Comparison of ENCODE assay signal across 8 cellular contexts in genomic region chr15:101288905-101289513, GRCh38. TPM values are rescaled to one million over a fixed set of nuclear protein-coding genes. Genes with fewer than 3 reads are reported as not detected.
A peak's percentile ranks its signal among the peaks of the same experiment; 100 is the strongest.
DNase-seq lines count a peak whose midpoint lies in the region; ATAC-seq, FAIRE-seq and TF ChIP-seq lines count a peak whose summit lies in the region.

No MANE protein-coding gene starts in this region.

- H3K9me1 ChIP-seq in keratinocyte (ENCODE audit: control insufficient read depth, extremely low read depth, insufficient read depth, low read length) = no peaks in the 10 kb centered on the region

- dilution Hi-C loops in keratinocyte (cut with MboI; ENCODE audit: extremely low pct_ligation_motif_present, low sequenced_read_pairs) = no loop called here

- peaks cover 10% of the 10 kb centered on the region for H4K20me1 ChIP-seq in keratinocyte (ENCODE audit: control insufficient read depth, extremely low read depth, insufficient read depth, low read length)

- no peak for FAIRE-seq in keratinocyte (lab: Jason Lieb, UNC)

- H3K9ac ChIP-seq in keratinocyte (ENCODE audit: control insufficient read depth, extremely low read depth, insufficient read depth, low read length) = no peak overlapping the region

- ATAC-seq in upper lobe of right lung = peak; percentile 55
- no peak for ATAC-seq in GM19397 (IDR thresholded peaks at IDR 0.05; ENCODE audit: unreplicated experiment)
- no peak for ATAC-seq in GM21825 (IDR thresholded peaks at IDR 0.05; ENCODE audit: unreplicated experiment)

- no peak overlapping the region for H2AFZ ChIP-seq in keratinocyte (ENCODE audit: control insufficient read depth, low read length)

- intact Hi-C loops in upper lobe of right lung (cut with DNase I) = no loop called here

- H3K27ac ChIP-seq in keratinocyte (ENCODE audit: control insufficient read depth, insufficient read depth, low read length) = no peak overlapping the region
- no peak overlapping the region for H3K27ac ChIP-seq in upper lobe of right lung

- no peaks in the 10 kb centered on the region for H3K27me3 ChIP-seq in GM06990 (replicated peaks; ENCODE audit: control insufficient read depth, insufficient read depth, low read length)
- H3K27me3 ChIP-seq in keratinocyte (ENCODE audit: control insufficient read depth, extremely low read depth, insufficient read depth, low read length) = no peaks in the 10 kb centered on the region
- H3K27me3 ChIP-seq in upper lobe of right lung = no peaks in the 10 kb centered on the region

- no peak overlapping the region for H3K4me2 ChIP-seq in keratinocyte (ENCODE audit: control insufficient read depth, extremely low read depth, insufficient read depth, low read depth, low read length)

- peaks cover 64% of the 10 kb centered on the region for H3K79me2 ChIP-seq in keratinocyte (ENCODE audit: control insufficient read depth, insufficient read depth, low read length)

- H3K4me3 ChIP-seq in AG10803 (ENCODE audit: low read length) (no peak overlapping the region), GM06990 (replicated peaks; ENCODE audit: low read depth, low read length) (no peak overlapping the region), astrocyte of the cerebellum (ENCODE audit: low read depth, low read length) (no peak overlapping the region), keratinocyte (ENCODE audit: control insufficient read depth in 2 of 3, extremely low read depth in 1 of 3, insufficient read depth in 2 of 3, low read depth in 1 of 3, low read length in 3 of 3) (no peak overlapping the region), upper lobe of right lung (no peak overlapping the region)

- peaks cover 19% of the 10 kb centered on the region for H3K36me3 ChIP-seq in GM06990 (ENCODE audit: control insufficient read depth, insufficient read depth, low read length)
- peaks cover 18 to 47% of the 10 kb centered on the region in 2 experiments for H3K36me3 ChIP-seq in keratinocyte (ENCODE audit: control insufficient read depth in 2 of 2, extremely low read depth in 1 of 2, insufficient read depth in 2 of 2, low read length in 2 of 2)
- peaks cover 48% of the 10 kb centered on the region for H3K36me3 ChIP-seq in upper lobe of right lung

- peaks cover 21% of the 10 kb centered on the region for H3K4me1 ChIP-seq in keratinocyte (ENCODE audit: control insufficient read depth, extremely low read depth, insufficient read depth, low read length)
- peaks cover 13% of the 10 kb centered on the region for H3K4me1 ChIP-seq in upper lobe of right lung

- peak; percentile 76 for TF ChIP-seq CTCF in AG10803 (conservative IDR thresholded peaks at IDR 0.05; ENCODE audit: low read length)
- TF ChIP-seq CTCF in GM06990 (IDR thresholded peaks at IDR 0.05; ENCODE audit: insufficient read depth, low read length, poor library complexity, severe bottlenecking) = peak; percentile 65
- TF ChIP-seq CTCF in astrocyte of the cerebellum (IDR thresholded peaks at IDR 0.05; ENCODE audit: low read depth, low read length, missing control alignments) = peak; percentile 54
- peak in 2 of 3 experiments; percentile 59 to 68 for TF ChIP-seq CTCF in keratinocyte (optimal IDR thresholded peaks at IDR 0.05 in 1 of 3, IDR thresholded peaks at IDR 0.05 in 1 of 3, conservative IDR thresholded peaks at IDR 0.05 in 1 of 3; ENCODE audit: extremely low read depth in 1 of 3, insufficient read depth in 2 of 3, low read length in 3 of 3)
- peak; percentile 64 for TF ChIP-seq CTCF in upper lobe of right lung (IDR thresholded peaks at IDR 0.05)

- in situ Hi-C loops in astrocyte of the cerebellum (cut with HindIII; ENCODE audit: low sequenced_read_pairs) = no loop called here

- DNase-seq in AG10803 (ENCODE audit: low read depth) (peak; percentile 65), GM06990 (ENCODE audit: extremely low read depth, insufficient read length) (no peak), NCI-H2171 treated with DMSO at 0.1 percent for 48 hours (lab: John Stamatoyannopoulos, UW) (peak; percentile 52), astrocyte of the cerebellum (ENCODE audit: low read depth) (peak; percentile 19), keratinocyte (ENCODE audit: low read depth, low spot score) (no peak), upper lobe of right lung (no peak)

- H3K9me3 ChIP-seq in keratinocyte (ENCODE audit: control insufficient read depth, low read depth, low read length) (no peaks in the 10 kb centered on the region), upper lobe of right lung (no peaks in the 10 kb centered on the region)

RNA-seq across cellular contexts. Expression of gene SNRPA1, which starts 6.0 kb away (rescaled TPM):
- polyA plus RNA-seq in keratinocyte = 44.3 to 106 TPM (median 82.6 TPM) in 3 replicates
- 82.8 TPM for polyA plus RNA-seq in keratinocyte (2011; ENCODE audit: low read depth)
- 50.8 and 74.7 TPM in 2 replicates for polyA plus RNA-seq in keratinocyte (2011; cell fraction: cytosol; rRNA removed)
- polyA plus RNA-seq in keratinocyte (2011; cell fraction: nucleus; rRNA removed) = 63.5 and 120 TPM in 2 replicates
- polyA plus RNA-seq in keratinocyte (2012; ENCODE audit: low replicate concordance) = 59.6 and 90.9 TPM in 2 replicates
- polyA minus RNA-seq in keratinocyte = 10.4 to 33.9 TPM (median 19.7 TPM) in 3 replicates
- polyA minus RNA-seq in keratinocyte (2011; cell fraction: cytosol; rRNA and poly(A)+ RNA removed) = 19.0 TPM
- 13.9 and 21.9 TPM in 2 replicates for polyA minus RNA-seq in keratinocyte (2011; cell fraction: nucleus; rRNA and poly(A)+ RNA removed)
- 40.7 TPM for total RNA-seq in upper lobe of right lung

RNA-seq across cellular contexts. Expression of gene SELENOS, which starts 11.7 kb away (rescaled TPM):
- 56.3 to 82.2 TPM (median 76.8 TPM) in 3 replicates for polyA plus RNA-seq in keratinocyte
- polyA plus RNA-seq in keratinocyte (2011; ENCODE audit: low read depth) = 175 TPM
- polyA plus RNA-seq in keratinocyte (2011; cell fraction: cytosol; rRNA removed) = 54.9 and 69.2 TPM in 2 replicates
- 65.6 and 96.4 TPM in 2 replicates for polyA plus RNA-seq in keratinocyte (2011; cell fraction: nucleus; rRNA removed)
- polyA plus RNA-seq in keratinocyte (2012; ENCODE audit: low replicate concordance) = 55.9 and 57.6 TPM in 2 replicates
- polyA minus RNA-seq in keratinocyte = 11.6 to 29.9 TPM (median 25.8 TPM) in 3 replicates
- polyA minus RNA-seq in keratinocyte (2011; cell fraction: cytosol; rRNA and poly(A)+ RNA removed) = 39.3 TPM
- 17.4 and 19.2 TPM in 2 replicates for polyA minus RNA-seq in keratinocyte (2011; cell fraction: nucleus; rRNA and poly(A)+ RNA removed)
- 78.5 TPM for total RNA-seq in upper lobe of right lung

RNA-seq across cellular contexts. Expression of gene CHSY1, which starts 37.2 kb away (rescaled TPM):
- polyA plus RNA-seq in keratinocyte = 18.1 to 28.3 TPM (median 27.0 TPM) in 3 replicates
- 5.1 TPM for polyA plus RNA-seq in keratinocyte (2011; ENCODE audit: low read depth)
- polyA plus RNA-seq in keratinocyte (2011; cell fraction: cytosol; rRNA removed) = 15.2 and 20.9 TPM in 2 replicates
- polyA plus RNA-seq in keratinocyte (2011; cell fraction: nucleus; rRNA removed) = 33.3 and 36.1 TPM in 2 replicates
- 7.2 and 21.3 TPM in 2 replicates for polyA plus RNA-seq in keratinocyte (2012; ENCODE audit: low replicate concordance)
- 19.8 to 29.4 TPM (median 20.2 TPM) in 3 replicates for polyA minus RNA-seq in keratinocyte
- polyA minus RNA-seq in keratinocyte (2011; cell fraction: cytosol; rRNA and poly(A)+ RNA removed) = 16.7 TPM
- polyA minus RNA-seq in keratinocyte (2011; cell fraction: nucleus; rRNA and poly(A)+ RNA removed) = 24.5 and 51.2 TPM in 2 replicates
- 40.6 TPM for total RNA-seq in upper lobe of right lung

Comparison
In these comparisons a context has a peak if more than half of its experiments do, and no peak if none do; other contexts are left out.
1. DNase-seq: peak in AG10803 (single experiment), NCI-H2171 treated with DMSO at 0.1 percent for 48 hours (single experiment) and astrocyte of the cerebellum (single experiment); none in GM06990 (single experiment), keratinocyte (single experiment) and upper lobe of right lung (single experiment).
2. Peak in every context shown above with its lines, with median percentiles within 50 percentile points of each other: CTCF ChIP-seq.